9 cellular contexts compared by ENCODE assay signal in the genomic region with DNA sequence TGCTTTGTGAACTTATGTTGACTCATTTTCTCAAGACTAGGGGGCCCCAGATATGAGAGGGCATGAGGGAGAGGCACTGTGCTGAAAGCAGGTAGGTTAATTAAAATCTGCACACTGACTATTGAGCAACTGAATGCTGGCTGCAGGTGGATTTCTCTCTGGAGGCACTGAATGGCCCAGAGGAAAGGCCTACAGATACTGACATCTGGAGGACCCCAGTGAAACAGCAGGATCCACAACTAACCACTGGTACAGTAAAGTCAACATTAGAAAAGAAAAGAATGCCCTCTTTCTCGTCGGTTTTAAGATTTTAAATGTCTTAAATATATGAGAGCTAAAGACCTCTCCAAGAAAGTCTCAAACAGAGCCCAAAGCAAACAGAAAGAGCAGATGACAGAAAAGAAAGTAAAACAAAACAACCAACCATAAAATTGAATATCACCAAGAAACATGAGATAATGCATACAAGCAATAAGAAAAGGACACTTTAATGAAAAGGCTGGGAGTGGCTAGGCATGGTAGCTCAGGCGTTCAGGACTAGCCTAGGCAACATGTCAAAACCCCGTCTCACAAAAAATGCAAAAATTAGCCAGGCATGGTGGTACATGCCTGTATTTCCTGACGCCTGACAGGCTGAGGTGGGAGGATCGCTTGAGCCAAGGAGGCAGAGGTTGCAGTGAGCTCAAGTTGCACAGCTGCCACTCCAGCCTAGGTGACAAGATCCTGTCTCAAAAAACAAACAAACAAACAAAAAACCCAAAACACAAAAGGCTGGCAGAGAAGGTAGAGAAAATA. TPM values are rescaled to one million over a fixed set of nuclear protein-coding genes. Genes with fewer than 3 reads are reported as not detected.
DNase-seq lines count a peak whose midpoint lies in the region; ATAC-seq and TF ChIP-seq lines count a peak whose summit lies in the region.
"Had no signal": no experiment of that assay in that cellular context is flagged by ENCODE, and none has a peak within 500 bp of the region (broad histone marks: within the 10 kb centered on the region; RNA-seq: fewer than 3 reads in every experiment).

No MANE protein-coding gene starts in this region.

- H4K20me1 ChIP-seq in smooth muscle cell (ENCODE audit: low read depth), result no peaks in the 10 kb centered on the region

- POLR2A ChIA-PET in activated CD8-positive, alpha-beta T cell treated with anti-CD3 and anti-CD28 coated beads, Interleukin-2, amount 10 ng/mL, durations not matched to agents 7 days and 5 days (lab: Charles Lee), result no interaction called here
- POLR2A ChIA-PET in activated CD8-positive, alpha-beta T cell treated with anti-CD3 and anti-CD28 coated beads for 36 hours (lab: Charles Lee), result interaction anchor here (1.6 kb wide), 1 partner anchor 12 kb away, joined by 4 read pairs; no protein-coding TSS in a partner anchor

- WGBS in smooth muscle cell (ENCODE audit: low lambda C conversion rate), result 78% methylated on average over 6 of the region's 6 CpGs

- no peak overlapping the region for H3K9ac ChIP-seq in smooth muscle cell (ENCODE audit: low read depth)

- H3K36me3 Mint-ChIP-seq in activated CD8-positive, alpha-beta T cell treated with anti-CD3 and anti-CD28 coated beads, Interleukin-2, amount 10 ng/mL, durations not matched to agents 7 days and 5 days (ENCODE audit: low read depth), result peaks cover 85% of the 10 kb centered on the region
- H3K36me3 Mint-ChIP-seq in activated CD8-positive, alpha-beta T cell treated with anti-CD3 and anti-CD28 coated beads for 36 hours (ENCODE audit: low read depth), result peaks cover 93% of the 10 kb centered on the region

- H3K79me2 ChIP-seq in smooth muscle cell (ENCODE audit: low read depth), result no peaks in the 10 kb centered on the region

- H3K4me3 ChIP-seq in smooth muscle cell, result no peak overlapping the region

- H3K4me3 Mint-ChIP-seq in activated CD8-positive, alpha-beta T cell treated with anti-CD3 and anti-CD28 coated beads, Interleukin-2, amount 10 ng/mL, durations not matched to agents 7 days and 5 days, result no peak overlapping the region
- H3K4me3 Mint-ChIP-seq in activated CD8-positive, alpha-beta T cell treated with anti-CD3 and anti-CD28 coated beads for 36 hours, result no peak overlapping the region

- no peaks in the 10 kb centered on the region for H3F3A ChIP-seq in smooth muscle cell (ENCODE audit: low read depth)

- H3K27ac Mint-ChIP-seq in activated CD8-positive, alpha-beta T cell treated with anti-CD3 and anti-CD28 coated beads, Interleukin-2, amount 10 ng/mL, durations not matched to agents 7 days and 5 days, result peak overlapping the region; percentile 8
- no peak overlapping the region for H3K27ac Mint-ChIP-seq in activated CD8-positive, alpha-beta T cell treated with anti-CD3 and anti-CD28 coated beads for 36 hours

- CTCF ChIA-PET in activated CD8-positive, alpha-beta T cell treated with anti-CD3 and anti-CD28 coated beads, Interleukin-2, amount 10 ng/mL, durations not matched to agents 7 days and 5 days (lab: Charles Lee), result interaction anchor here (0.9 to 1.2 kb wide), 2 partner anchors 17 to 72 kb away, joined by 3 read pairs; no protein-coding TSS in a partner anchor
- CTCF ChIA-PET in activated CD8-positive, alpha-beta T cell treated with anti-CD3 and anti-CD28 coated beads for 36 hours (lab: Charles Lee), result interaction anchor here (1.4 kb wide), 1 partner anchor 669 kb away, joined by 4 read pairs; no protein-coding TSS in a partner anchor

- peaks cover 6% of the 10 kb centered on the region for H3K36me3 ChIP-seq in smooth muscle cell (ENCODE audit: low read depth)

- H3K4me2 ChIP-seq in smooth muscle cell, result no peak overlapping the region

- no peaks in the 10 kb centered on the region for H3K9me3 Mint-ChIP-seq in activated CD8-positive, alpha-beta T cell treated with anti-CD3 and anti-CD28 coated beads, Interleukin-2, amount 10 ng/mL, durations not matched to agents 7 days and 5 days (ENCODE audit: insufficient read depth)
- no peaks in the 10 kb centered on the region for H3K9me3 Mint-ChIP-seq in activated CD8-positive, alpha-beta T cell treated with anti-CD3 and anti-CD28 coated beads for 36 hours

- no peak overlapping the region for H3K27ac ChIP-seq in smooth muscle cell (ENCODE audit: low read depth)

- H3K27me3 Mint-ChIP-seq in activated CD8-positive, alpha-beta T cell treated with anti-CD3 and anti-CD28 coated beads, Interleukin-2, amount 10 ng/mL, durations not matched to agents 7 days and 5 days (ENCODE audit: low read depth), result no peaks in the 10 kb centered on the region
- H3K27me3 Mint-ChIP-seq in activated CD8-positive, alpha-beta T cell treated with anti-CD3 and anti-CD28 coated beads for 36 hours, result no peaks in the 10 kb centered on the region

- DNase-seq in activated CD8-positive, alpha-beta T cell treated with anti-CD3 and anti-CD28 coated beads, Interleukin-2, amount 10 ng/mL, durations not matched to agents 7 days and 5 days, result no peak
- no peak for DNase-seq in activated CD8-positive, alpha-beta T cell treated with anti-CD3 and anti-CD28 coated beads for 36 hours
- DNase-seq in UCSD-AML1 (lab: John Stamatoyannopoulos, UW; ENCODE audit: unreplicated experiment) (peak; percentile 13), left cardiac atrium (no peak), smooth muscle cell (lab: John Stamatoyannopoulos, UW; ENCODE audit: unreplicated experiment) (no peak), cerebellum (ENCODE audit: low spot score) (no peak), NCI-H2029 (lab: John Stamatoyannopoulos, UW) (no peak)
- DNase-seq: stimulated activated naive CD4-positive, alpha-beta T cell had no signal

- intact Hi-C loops in activated CD8-positive, alpha-beta T cell treated with anti-CD3 and anti-CD28 coated beads for 36 hours (cut with micrococcal nuclease), result no loop called here
- intact Hi-C loops in left cardiac atrium (cut with DNase I), result loop anchor here in 1 of 2 donors (10.0 kb wide), 3 partner anchors 146 to 306 kb away; partner anchors contain the start of gene VLDLR

- H3K4me1 Mint-ChIP-seq in activated CD8-positive, alpha-beta T cell treated with anti-CD3 and anti-CD28 coated beads, Interleukin-2, amount 10 ng/mL, durations not matched to agents 7 days and 5 days (ENCODE audit: low read depth), result no peaks in the 10 kb centered on the region
- H3K4me1 Mint-ChIP-seq in activated CD8-positive, alpha-beta T cell treated with anti-CD3 and anti-CD28 coated beads for 36 hours (ENCODE audit: low read depth), result peaks cover 2% of the 10 kb centered on the region

- H3K9me3 ChIP-seq in smooth muscle cell (replicated peaks; ENCODE audit: low read depth), result no peaks in the 10 kb centered on the region

- no peak for ATAC-seq in activated CD8-positive, alpha-beta T cell treated with anti-CD3 and anti-CD28 coated beads, Interleukin-2, amount 10 ng/mL, durations not matched to agents 7 days and 5 days
- no peak for ATAC-seq in activated CD8-positive, alpha-beta T cell treated with anti-CD3 and anti-CD28 coated beads for 36 hours
- ATAC-seq in left cardiac atrium, result peak; percentile 49 to 65
- ATAC-seq in GM18498 (IDR thresholded peaks at IDR 0.05; ENCODE audit: unreplicated experiment), result no peak

- no peaks in the 10 kb centered on the region for H3K4me1 ChIP-seq in smooth muscle cell (ENCODE audit: low read depth)

- TF ChIP-seq CTCF in activated CD8-positive, alpha-beta T cell treated with anti-CD3 and anti-CD28 coated beads for 36 hours (IDR thresholded peaks at IDR 0.05), result no peak
- TF ChIP-seq CTCF in smooth muscle cell (IDR thresholded peaks at IDR 0.05; ENCODE audit: borderline replicate concordance, insufficient read depth, poor library complexity, severe bottlenecking), result peak; percentile 15

- H3K27me3 ChIP-seq in smooth muscle cell (ENCODE audit: low read depth), result no peaks in the 10 kb centered on the region

- no peak overlapping the region for H2AFZ ChIP-seq in smooth muscle cell (ENCODE audit: low read depth)

RNA-seq across cellular contexts. Expression of gene PUM3, which starts 43.3 kb away (rescaled TPM):
- 10 to 100 TPM; 63.1 to 64.0 TPM for total RNA-seq in activated CD8-positive, alpha-beta T cell treated with anti-CD3 and anti-CD28 coated beads, Interleukin-2, amount 10 ng/mL, durations not matched to agents 7 days and 5 days
- 100 to 1,000 TPM; 101 to 106 TPM for total RNA-seq in activated CD8-positive, alpha-beta T cell treated with anti-CD3 and anti-CD28 coated beads for 36 hours
- 10 to 100 TPM; 17.8 to 29.8 TPM for total RNA-seq in left cardiac atrium
- 32.1 and 40.3 TPM in 2 replicates for total RNA-seq in smooth muscle cell
- polyA plus RNA-seq in smooth muscle cell, result 32.3 and 38.8 TPM in 2 replicates
- total RNA-seq in cerebellum, result 42.2 TPM

Comparison
In these comparisons a context has a peak if more than half of its experiments do, and no peak if none do; other contexts are left out.
1. ATAC-seq: peak in left cardiac atrium (2 of 2); none in activated CD8-positive, alpha-beta T cell treated with anti-CD3 and anti-CD28 coated beads, Interleukin-2, amount 10 ng/mL, durations not matched to agents 7 days and 5 days (single experiment), activated CD8-positive, alpha-beta T cell treated with anti-CD3 and anti-CD28 coated beads for 36 hours (single experiment) and GM18498 (single experiment).